11 cellular contexts compared by ENCODE assay signal in genomic region chr10:103307594-103307993, GRCh38. TPM values are rescaled to one million over a fixed set of nuclear protein-coding genes. Genes with fewer than 3 reads are reported as not detected.
"Had no signal": no experiment of that assay in that cellular context is flagged by ENCODE, and none has a peak within 500 bp of the region (broad histone marks: within the 10 kb centered on the region; RNA-seq: fewer than 3 reads in every experiment).

No MANE protein-coding gene starts in this region.

- H3K27ac ChIP-seq: GM23248, HL-60 had no signal

- H3K27me3 Mint-ChIP-seq: IgD-negative memory B cell had no signal

- H3K9me3 ChIP-seq: HAP-1 had no signal

- DNase-seq: GM23248, GOT3, H7, HFFc6 had no signal

- H3K4me3 Mint-ChIP-seq: HFFc6, IgD-negative memory B cell had no signal

- ATAC-seq: HCT116, HepG2 had no signal

- FAIRE-seq: HepG2 had no signal

- H3K4me1 Mint-ChIP-seq: IgD-negative memory B cell had no signal

- H3K9me3 Mint-ChIP-seq: HFFc6, IgD-negative memory B cell had no signal

- H3K27ac Mint-ChIP-seq: HFFc6, IgD-negative memory B cell had no signal

- H3K4me3 ChIP-seq: GM23248, HAP-1 had no signal

RNA-seq across cellular contexts. Expression of gene INA, which starts 30.7 kb away (rescaled TPM):
- total RNA-seq: GM23248, H4, HT1080 had no signal
- polyA plus RNA-seq: IgD-negative memory B cell had no signal
